In genomic region chr2:127053731-127054603, GRCh38 we compare ENCODE assay signal across 17 cellular contexts. TPM values are rescaled to one million over a fixed set of nuclear protein-coding genes. Genes with fewer than 3 reads are reported as not detected.
A peak's percentile ranks its signal among the peaks of the same experiment; 100 is the strongest.
DNase-seq lines count a peak whose midpoint lies in the region; ATAC-seq, FAIRE-seq and TF ChIP-seq lines count a peak whose summit lies in the region.
"Had no signal": no experiment of that assay in that cellular context is flagged by ENCODE, and none has a peak within 500 bp of the region (broad histone marks: within the 10 kb centered on the region; RNA-seq: fewer than 3 reads in every experiment).

No MANE protein-coding gene starts in this region.

- in situ Hi-C loops in GM12878 (cut with MboI) = no loop called here

- H3K36me3 ChIP-seq in GM12878 (ENCODE audit: control insufficient read depth in 2 of 2, insufficient read depth in 2 of 2, low read length in 1 of 2) (no peaks in the 10 kb centered on the region), sigmoid colon (peaks cover 0 to 21% (median 5%) of the 10 kb centered on the region in 4 donors)

- intact Hi-C loops in Calu3 (cut with micrococcal nuclease; ENCODE audit: unreplicated experiment) (no loop called here), GM12878 (cut with micrococcal nuclease; ENCODE audit: unreplicated experiment) (loop anchor here (10.0 kb wide), 1 partner anchor 169 kb away; no protein-coding TSS in a partner anchor), sigmoid colon (cut with DNase I) (no loop called here)

- H3K27ac ChIP-seq in GM12878 (ENCODE audit: control insufficient read depth, insufficient read depth) = no peak overlapping the region
- no peak overlapping the region for H3K27ac ChIP-seq in sigmoid colon
- H3K27ac ChIP-seq: gastroesophageal sphincter, skin epidermis had no signal

- TF ChIP-seq RAD21 in GM12878 (IDR thresholded peaks at IDR 0.05; ENCODE audit: insufficient read depth, low read depth, low read length) = no peak

- H3K9me3 ChIP-seq in GM12878 (replicated peaks; ENCODE audit: control insufficient read depth, insufficient read depth, low read length) = no peaks in the 10 kb centered on the region
- H3K9me3 ChIP-seq in sigmoid colon = no peaks in the 10 kb centered on the region
- H3K9me3 ChIP-seq: gastroesophageal sphincter had no signal

- H3K36me3 Mint-ChIP-seq in Calu3 (ENCODE audit: insufficient read depth, unreplicated experiment) = peaks cover 14% of the 10 kb centered on the region

- no peaks in the 10 kb centered on the region for H3K4me1 ChIP-seq in GM12878 (ENCODE audit: control insufficient read depth, insufficient read depth, low read length)
- peaks cover 0 to 7% (median 2%) of the 10 kb centered on the region in 4 donors for H3K4me1 ChIP-seq in sigmoid colon

- H3K9me3 Mint-ChIP-seq in Calu3 (ENCODE audit: low read depth, unreplicated experiment) = no peaks in the 10 kb centered on the region
- H3K9me3 Mint-ChIP-seq: CD8-positive, alpha-beta T cell had no signal

- H3K4me1 Mint-ChIP-seq in Calu3 (ENCODE audit: low read depth, unreplicated experiment) = peaks cover 21% of the 10 kb centered on the region

- H3K27me3 ChIP-seq in GM12878 (replicated peaks in 1 of 2; ENCODE audit: control insufficient read depth in 2 of 2, insufficient read depth in 2 of 2, low read length in 1 of 2) = no peaks in the 10 kb centered on the region
- no peaks in the 10 kb centered on the region for H3K27me3 ChIP-seq in sigmoid colon
- H3K27me3 ChIP-seq: gastroesophageal sphincter had no signal

- TF ChIP-seq EP300 in GM12878 (IDR thresholded peaks at IDR 0.05; ENCODE audit: borderline replicate concordance in 1 of 2, control insufficient read depth in 1 of 2, low read depth in 2 of 2, low read length in 2 of 2) (no peak), sigmoid colon (IDR thresholded peaks at IDR 0.05) (no peak)

- H3K4me3 ChIP-seq in GM12878 (no peak overlapping the region), sigmoid colon (no peak overlapping the region)
- H3K4me3 ChIP-seq: gastroesophageal sphincter, skin epidermis had no signal

- SMC1A ChIA-PET in GM12878 (lab: Charles Lee; ENCODE audit: uncharacterized antibody, unreplicated experiment) = no interaction called here

- CTCF ChIA-PET in Calu3 (lab: Charles Lee) = interaction anchor here (0.9 kb wide), 1 partner anchor 41 kb away, joined by 3 read pairs; no protein-coding TSS in a partner anchor
- CTCF ChIA-PET in GM12878 (lab: Yijun Ruan, JAX) = interaction anchor here (0.9 to 1.5 kb wide), 2 partner anchors 18 to 168 kb away, joined by 3 to 4 read pairs; no protein-coding TSS in a partner anchor

- no peak for ATAC-seq in GM12878
- no peak for ATAC-seq in GM21423 (IDR thresholded peaks at IDR 0.05; ENCODE audit: unreplicated experiment)
- ATAC-seq: activated CD4-positive, CD25-positive, alpha-beta regulatory T cell treated with anti-CD3 and anti-CD28 coated beads, Interleukin-2, amount 50 U/mL, for 24 hours; CD8-positive, alpha-beta T cell; gastroesophageal sphincter; naive thymus-derived CD4-positive, alpha-beta T cell had no signal

- no peak overlapping the region for H3K4me3 Mint-ChIP-seq in Calu3 (ENCODE audit: low read depth, unreplicated experiment)
- H3K4me3 Mint-ChIP-seq: CD8-positive, alpha-beta T cell; naive thymus-derived CD4-positive, alpha-beta T cell had no signal

- H3K27me3 Mint-ChIP-seq in Calu3 (ENCODE audit: unreplicated experiment) = no peaks in the 10 kb centered on the region
- H3K27me3 Mint-ChIP-seq: naive thymus-derived CD4-positive, alpha-beta T cell had no signal

- TF ChIP-seq POLR2A in GM12878 (IDR thresholded peaks at IDR 0.05; ENCODE audit: low read depth, low read length) = no peak
- no peak for TF ChIP-seq POLR2A in sigmoid colon (IDR thresholded peaks at IDR 0.05)

- no peak overlapping the region for H2AFZ ChIP-seq in GM12878 (ENCODE audit: control insufficient read depth, low read depth, low read length)

- POLR2A ChIA-PET in GM12878 (lab: Charles Lee) = no interaction called here

- 71% methylated on average over 33 of the region's 33 CpGs for WGBS in GM12878 (ENCODE audit: insufficient coverage, insufficient replicate concordance, low lambda C conversion rate, missing lambda C conversion rate)
- WGBS in sigmoid colon, 2 donors = 45 to 80% methylated on average over 33 of the region's 33 CpGs

- TF ChIP-seq CTCF in Calu3 (IDR thresholded peaks at IDR 0.05; ENCODE audit: unreplicated experiment) = no peak
- no peak for TF ChIP-seq CTCF in GM12878 (IDR thresholded peaks at IDR 0.05 in 2 of 3, conservative IDR thresholded peaks at IDR 0.05 in 1 of 3; ENCODE audit: control insufficient read depth in 2 of 3, extremely low read depth in 1 of 3, insufficient read depth in 1 of 3, low read depth in 3 of 3, low read length in 3 of 3)
- no peak for TF ChIP-seq CTCF in sigmoid colon (IDR thresholded peaks at IDR 0.05)

- no peaks in the 10 kb centered on the region for H4K20me1 ChIP-seq in GM12878 (ENCODE audit: control insufficient read depth, insufficient read depth)

- no peak overlapping the region for H3K9ac ChIP-seq in GM12878 (ENCODE audit: control insufficient read depth, insufficient read depth, low read length)

- RAD21 ChIA-PET in GM12878 (lab: Charles Lee; ENCODE audit: unreplicated experiment) = interaction anchor here (0.8 kb wide), 1 partner anchor 82 kb away, joined by 3 read pairs; no protein-coding TSS in a partner anchor

- FAIRE-seq in GM12878 (lab: Jason Lieb, UNC) = no peak
- FAIRE-seq: HTR-8/SVneo had no signal

- H3K79me2 ChIP-seq in GM12878 (ENCODE audit: control insufficient read depth, insufficient read depth, low read length) = no peaks in the 10 kb centered on the region

- BruUV-seq in Calu3 (replicated peaks; lab: Mats Ljungman, UMichigan) (no TSS peak), GM12878 (replicated peaks; lab: Mats Ljungman, UMichigan) (no TSS peak)

- no peak overlapping the region for H3K27ac Mint-ChIP-seq in Calu3 (ENCODE audit: unreplicated experiment)

- H3K4me2 ChIP-seq in GM12878 (ENCODE audit: control insufficient read depth, insufficient read depth) = no peak overlapping the region

- DNase-seq in Calu3 (peak; percentile 17), GM12878 (ENCODE audit: low read depth, low spot score) (no peak), kidney tubule cell (ENCODE audit: low spot score) (peak; percentile 22), sigmoid colon (peak; percentile 64), NCI-H446 treated with DMSO at 0.1 percent for 48 hours (lab: John Stamatoyannopoulos, UW) (no peak), NCI-H1694 treated with DMSO at 0.1 percent for 48 hours (lab: John Stamatoyannopoulos, UW) (no peak), NCI-H146 treated with DMSO at 0.1 percent for 48 hours (lab: John Stamatoyannopoulos, UW; ENCODE audit: unreplicated experiment) (no peak)
- DNase-seq: CD8-positive, alpha-beta T cell; GF-D8; islet precursor cell; MV-4-11; naive thymus-derived CD4-positive, alpha-beta T cell had no signal

TF ChIP-seq in GM12878, 131 proteins besides CTCF, POLR2A, EP300 and RAD21 (continues in another document):
- no peak for TF ChIP-seq SIX5 (IDR thresholded peaks at IDR 0.05; ENCODE audit: low read depth, low read length, severe bottlenecking)
- no peak for TF ChIP-seq ZNF687 (IDR thresholded peaks at IDR 0.05)
- TF ChIP-seq EZH2 (IDR thresholded peaks at IDR 0.05; ENCODE audit: borderline replicate concordance, control insufficient read depth, low read depth, low read length) = no peak
- no peak for TF ChIP-seq NR2C1 (IDR thresholded peaks at IDR 0.05)
- TF ChIP-seq ZNF622 (IDR thresholded peaks at IDR 0.05) = no peak

RNA-seq across cellular contexts. Expression of gene BIN1, which starts 53.0 kb away (rescaled TPM):
- total RNA-seq in Calu3 (2022) (52.8 and 54.7 TPM in 2 replicates), GM12878 (2014; rRNA removed) (16.1 and 21.3 TPM in 2 replicates), GM12878 (2014; rRNA removed; fragmentation: Illumina TruSeq; extraction: Trizol) (6.3 and 9.6 TPM in 2 replicates), GM12878 (2021) (21.0 TPM in 2 replicates), sigmoid colon (10 to 100 TPM; 36.1 to 57.9 (median 43.2) TPM)
- 12.6 and 12.8 TPM in 2 replicates for total RNA-seq in GM12878 (2013; cell fraction: nucleolus; rRNA removed)
- 11.7 TPM for polyA plus RNA-seq in GM12878 (2011; ENCODE audit: low read depth)
- polyA plus RNA-seq in GM12878 (2011; rRNA removed) (1.3 and 2.2 TPM in 2 replicates), GM12878 (2014; fragmentation: Illumina TruSeq; extraction: Trizol) (2.7 and 6.7 TPM in 2 replicates), GM12878 (2014; fragmentation: Nextera tagmentation; extraction: Ambion mirVana) (under 1 TPM; 0.32 to 0.91 TPM), GM12878 (2014; rRNA removed) (12.7 and 20.5 TPM in 2 replicates), GM12878 (2016; fragmentation: Nextera tagmentation; extraction: Ambion mirVana) (10 to 100 TPM; 15.8 to 16.8 TPM), sigmoid colon (10 to 100 TPM; 20.3 to 52.9 (median 34.8) TPM)
- polyA plus RNA-seq in GM12878 (2011; cell fraction: cytosol; rRNA removed) = 2.6 and 3.7 TPM in 2 replicates
- polyA plus RNA-seq in GM12878 (2011; cell fraction: nucleus; rRNA removed) = 7.8 and 7.9 TPM in 2 replicates
- polyA plus RNA-seq in GM12878 (2012) = 36.1 and 36.8 TPM in 2 replicates
- polyA minus RNA-seq in GM12878 (2011; rRNA and poly(A)+ RNA removed) = 1.8 and 3.0 TPM in 2 replicates
- polyA minus RNA-seq in GM12878 (2011; cell fraction: cytosol; rRNA and poly(A)+ RNA removed) = 0.80 and 2.8 TPM in 2 replicates
- polyA minus RNA-seq in GM12878 (2011; cell fraction: nucleus; rRNA and poly(A)+ RNA removed) = 1.8 and 3.1 TPM in 2 replicates

Comparison
In these comparisons a context has a peak if more than half of its experiments do, and no peak if none do; other contexts are left out.
1. DNase-seq: peak in Calu3 (single experiment), kidney tubule cell (single experiment) and sigmoid colon (single experiment); none in GM12878 (single experiment), NCI-H446 treated with DMSO at 0.1 percent for 48 hours (single experiment), NCI-H1694 treated with DMSO at 0.1 percent for 48 hours (single experiment) and NCI-H146 treated with DMSO at 0.1 percent for 48 hours (single experiment).